In genomic region chr1:16073490-16074104, GRCh38 we compare ENCODE assay signal across 8 cellular contexts.
DNase-seq lines count a peak whose midpoint lies in the region; ATAC-seq and TF ChIP-seq lines count a peak whose summit lies in the region.

TSS of gene FAM131C (minus strand) at chr1:16073651. CDS start at chr1:16073442, 209 bp downstream.

- peak within 1 kb of the TSS; percentile 39 for H3K4me3 ChIP-seq in AG09309 (ENCODE audit: control insufficient read depth, low read depth, low read length)
- H3K4me3 ChIP-seq in HAP-1: peak within 1 kb of the TSS; percentile 35
- H3K4me3 ChIP-seq in brain microvascular endothelial cell (ENCODE audit: low read depth, low read length): peak within 1 kb of the TSS; percentile 43

- peaks cover 5% of the 10 kb centered on the region for H3K4me1 ChIP-seq in HAP-1

- H3K27me3 ChIP-seq in HAP-1 (ENCODE audit: low read depth) (no peaks in the 10 kb centered on the region), brain microvascular endothelial cell (replicated peaks) (no peaks in the 10 kb centered on the region)

- ATAC-seq in HG02938 (IDR thresholded peaks at IDR 0.05; ENCODE audit: unreplicated experiment): no peak

- no peaks in the 10 kb centered on the region for H3K36me3 ChIP-seq in HAP-1 (replicated peaks)
- H3K36me3 ChIP-seq in brain microvascular endothelial cell (replicated peaks): no peaks in the 10 kb centered on the region

- TF ChIP-seq CTCF in AG09309 (IDR thresholded peaks at IDR 0.05; ENCODE audit: control insufficient read depth, insufficient read depth, low read depth, low read length, missing control alignments) (peak; percentile 19), brain microvascular endothelial cell (IDR thresholded peaks at IDR 0.05; ENCODE audit: low read depth, low read length, missing control alignments) (no peak)

- DNase-seq in AG09309 (ENCODE audit: low read depth): no peak
- DNase-seq in HAP-1 (ENCODE audit: low spot score in 2 of 2): peak; percentile 41 to 56
- DNase-seq in T-helper 2 cell: peak; percentile 8 to 41 (median 23)
- no peak for DNase-seq in brain microvascular endothelial cell
- DNase-seq in kidney tubule cell (ENCODE audit: low spot score): peak; percentile 53
- DNase-seq in stimulated activated CD8-positive, alpha-beta memory T cell treated with anti-CD3 and anti-CD28 coated beads, Interleukin-2, amount 100 ng/mL, for 48 hours (ENCODE audit: low read depth in 2 of 2): peak; percentile 16 to 27
- no peak for DNase-seq in retina

- in situ Hi-C loops in HAP-1 (cut with MboI; ENCODE audit: low sequenced_read_pairs): loop anchor here (10.0 kb wide), 1 partner anchor 291 kb away; the partner anchor contains the start of gene SZRD1
- in situ Hi-C loops in brain microvascular endothelial cell (cut with HindIII; ENCODE audit: low pct_ligation_motif_present, low sequenced_read_pairs): no loop called here

- no peaks in the 10 kb centered on the region for H3K9me3 ChIP-seq in HAP-1

- H3K27ac ChIP-seq in brain microvascular endothelial cell: no peak within 1 kb of the TSS

Comparison
In these comparisons a context has a peak if more than half of its experiments do, and no peak if none do; other contexts are left out.
1. DNase-seq: peak in HAP-1 (2 of 2), T-helper 2 cell (5 of 5), kidney tubule cell (single experiment) and stimulated activated CD8-positive, alpha-beta memory T cell treated with anti-CD3 and anti-CD28 coated beads, Interleukin-2, amount 100 ng/mL, for 48 hours (2 of 2); none in AG09309 (single experiment), brain microvascular endothelial cell (single experiment) and retina (single experiment).
2. Peak in every context shown above with its lines, with median percentiles within 50 percentile points of each other: H3K4me3 ChIP-seq.